Comparison of ENCODE assay signal across 1 cellular context in the genomic region with DNA sequence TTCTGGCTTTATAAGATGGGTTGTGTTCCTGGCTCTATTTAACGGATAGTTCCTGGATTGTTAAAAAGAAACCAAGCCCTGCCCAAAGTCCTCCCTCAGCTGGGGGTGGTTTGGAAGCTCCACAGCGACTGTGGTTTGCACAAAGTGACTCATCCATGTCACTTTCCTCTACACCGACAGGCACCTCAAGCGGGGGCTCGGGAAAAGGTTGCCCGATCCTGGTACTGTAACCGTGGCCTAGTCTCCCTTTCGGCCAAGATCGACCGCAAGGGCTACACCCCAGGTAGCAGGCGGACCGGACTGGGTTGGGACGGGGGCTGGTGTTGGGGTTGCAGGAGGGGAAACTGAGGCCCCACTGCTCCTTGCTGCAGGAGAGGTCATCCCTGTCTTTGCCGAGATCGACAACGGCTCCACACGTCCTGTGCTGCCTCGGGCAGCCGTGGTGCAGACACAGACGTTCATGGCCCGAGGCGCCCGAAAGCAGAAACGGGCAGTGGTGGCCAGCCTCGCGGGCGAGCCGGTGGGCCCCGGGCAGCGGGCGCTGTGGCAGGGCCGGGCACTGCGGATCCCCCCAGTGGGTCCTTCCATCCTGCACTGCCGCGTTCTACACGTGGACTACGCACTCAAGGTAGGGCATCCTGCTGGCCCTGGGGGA.
TF ChIP-seq lines count a peak whose summit lies in the region.

No MANE protein-coding gene starts in this region.

TF ChIP-seq in IMR-90, 13 proteins besides CTCF, POLR2A, EP300 and RAD21:
- no peak for TF ChIP-seq BHLHE40 (IDR thresholded peaks at IDR 0.05; ENCODE audit: low read depth, low read length)
- no peak for TF ChIP-seq RCOR1 (IDR thresholded peaks at IDR 0.05; ENCODE audit: insufficient replicate concordance, low read length)
- no peak for TF ChIP-seq NFE2L2 (IDR thresholded peaks at IDR 0.05; ENCODE audit: low read depth, low read length)
- no peak for TF ChIP-seq CEBPB (IDR thresholded peaks at IDR 0.05; ENCODE audit: low read depth, low read length)
- no peak for TF ChIP-seq FOS (IDR thresholded peaks at IDR 0.05; ENCODE audit: low read depth, low read length)
- no peak for TF ChIP-seq SMC3 (IDR thresholded peaks at IDR 0.05; ENCODE audit: low read depth, low read length)
- TF ChIP-seq CHD1 (IDR thresholded peaks at IDR 0.05; ENCODE audit: low read depth, low read length) = no peak
- no peak for TF ChIP-seq MAFK (IDR thresholded peaks at IDR 0.05; ENCODE audit: low read depth, low read length)
- TF ChIP-seq, protein P1, sequence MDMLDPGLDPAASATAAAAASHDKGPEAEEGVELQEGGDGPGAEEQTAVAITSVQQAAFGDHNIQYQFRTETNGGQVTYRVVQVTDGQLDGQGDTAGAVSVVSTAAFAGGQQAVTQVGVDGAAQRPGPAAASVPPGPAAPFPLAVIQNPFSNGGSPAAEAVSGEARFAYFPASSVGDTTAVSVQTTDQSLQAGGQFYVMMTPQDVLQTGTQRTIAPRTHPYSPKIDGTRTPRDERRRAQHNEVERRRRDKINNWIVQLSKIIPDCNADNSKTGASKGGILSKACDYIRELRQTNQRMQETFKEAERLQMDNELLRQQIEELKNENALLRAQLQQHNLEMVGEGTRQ (IDR thresholded peaks at IDR 0.05; ENCODE audit: low read depth, low read length) = no peak
- TF ChIP-seq, protein P2, sequence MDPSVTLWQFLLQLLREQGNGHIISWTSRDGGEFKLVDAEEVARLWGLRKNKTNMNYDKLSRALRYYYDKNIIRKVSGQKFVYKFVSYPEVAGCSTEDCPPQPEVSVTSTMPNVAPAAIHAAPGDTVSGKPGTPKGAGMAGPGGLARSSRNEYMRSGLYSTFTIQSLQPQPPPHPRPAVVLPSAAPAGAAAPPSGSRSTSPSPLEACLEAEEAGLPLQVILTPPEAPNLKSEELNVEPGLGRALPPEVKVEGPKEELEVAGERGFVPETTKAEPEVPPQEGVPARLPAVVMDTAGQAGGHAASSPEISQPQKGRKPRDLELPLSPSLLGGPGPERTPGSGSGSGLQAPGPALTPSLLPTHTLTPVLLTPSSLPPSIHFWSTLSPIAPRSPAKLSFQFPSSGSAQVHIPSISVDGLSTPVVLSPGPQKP (IDR thresholded peaks at IDR 0.05; ENCODE audit: borderline replicate concordance, low read depth, low read length) = no peak
- TF ChIP-seq RFX5 (IDR thresholded peaks at IDR 0.05; ENCODE audit: low read depth, low read length) = no peak
- TF ChIP-seq MAZ (IDR thresholded peaks at IDR 0.05; ENCODE audit: borderline replicate concordance, low read depth, low read length) = no peak
- TF ChIP-seq MXI1 (IDR thresholded peaks at IDR 0.05; ENCODE audit: borderline replicate concordance, low read depth, low read length) = no peak
